Comparison of ENCODE assay signal across 9 cellular contexts in the genomic region with DNA sequence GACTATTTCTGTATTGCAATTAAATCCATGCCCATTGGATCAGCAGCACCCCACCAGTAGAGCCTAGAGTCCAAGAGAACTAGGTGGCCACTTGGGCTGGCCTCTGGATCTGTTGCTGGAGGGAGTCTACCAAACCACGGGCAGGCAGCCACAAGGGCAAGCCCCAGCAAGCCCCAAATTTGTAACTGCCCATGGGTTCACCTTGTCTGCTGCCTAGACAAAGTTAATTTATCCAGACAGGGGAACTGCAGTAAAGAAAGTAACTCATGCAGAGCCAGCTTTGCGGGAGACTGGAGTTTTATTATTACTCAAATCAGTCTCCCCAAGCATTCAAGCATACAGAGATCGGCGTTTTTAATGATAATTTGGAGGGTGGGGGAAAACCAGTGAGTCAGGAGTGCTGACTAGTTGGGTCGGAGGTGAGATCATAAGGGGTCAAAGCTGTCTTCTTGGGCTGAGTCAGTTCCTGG.
A peak's percentile ranks its signal among the peaks of the same experiment; 100 is the strongest.
DNase-seq lines count a peak whose midpoint lies in the region; ATAC-seq and TF ChIP-seq lines count a peak whose summit lies in the region.
"Had no signal": no experiment of that assay in that cellular context is flagged by ENCODE, and none has a peak within 500 bp of the region (broad histone marks: within the 10 kb centered on the region; RNA-seq: fewer than 3 reads in every experiment).

No MANE protein-coding gene starts in this region.

- H3K4me3 ChIP-seq in GM06990 (replicated peaks; ENCODE audit: low read depth, low read length) (peak overlapping the region; percentile 79), lower lobe of right lung (no peak overlapping the region)

- peaks cover 2% of the 10 kb centered on the region for H3K36me3 Mint-ChIP-seq in activated naive CD8-positive, alpha-beta T cell treated with anti-CD3 and anti-CD28 coated beads for 36 hours

- no peaks in the 10 kb centered on the region for H3K27me3 Mint-ChIP-seq in activated naive CD8-positive, alpha-beta T cell treated with anti-CD3 and anti-CD28 coated beads for 36 hours

- peaks cover 7% of the 10 kb centered on the region for H3K9me3 ChIP-seq in lower lobe of right lung

- peak overlapping the region; percentile 38 for H3K27ac Mint-ChIP-seq in activated naive CD8-positive, alpha-beta T cell treated with anti-CD3 and anti-CD28 coated beads for 36 hours

- H3K9me3 Mint-ChIP-seq in activated naive CD8-positive, alpha-beta T cell treated with anti-CD3 and anti-CD28 coated beads for 36 hours = peaks cover 2% of the 10 kb centered on the region

- no peaks in the 10 kb centered on the region for H3K4me1 ChIP-seq in lower lobe of right lung

- TF ChIP-seq CTCF in GM06990 (IDR thresholded peaks at IDR 0.05; ENCODE audit: insufficient read depth, low read length, poor library complexity, severe bottlenecking) = no peak
- TF ChIP-seq CTCF in lower lobe of right lung (IDR thresholded peaks at IDR 0.05) = no peak

- ATAC-seq in GM19438 (IDR thresholded peaks at IDR 0.05; ENCODE audit: low read depth, unreplicated experiment) = peak; percentile 69
- peak; percentile 62 for ATAC-seq in HG03280 (IDR thresholded peaks at IDR 0.05; ENCODE audit: unreplicated experiment)
- ATAC-seq in lower lobe of right lung = no peak

- H3K27me3 ChIP-seq in GM06990 (replicated peaks; ENCODE audit: control insufficient read depth, insufficient read depth, low read length) = no peaks in the 10 kb centered on the region
- H3K27me3 ChIP-seq in lower lobe of right lung (ENCODE audit: low read depth) = no peaks in the 10 kb centered on the region

- no peak overlapping the region for H3K4me3 Mint-ChIP-seq in activated naive CD8-positive, alpha-beta T cell treated with anti-CD3 and anti-CD28 coated beads for 36 hours

- DNase-seq in GM06990 (ENCODE audit: extremely low read depth, insufficient read length) = peak; percentile 81
- DNase-seq in activated naive CD8-positive, alpha-beta T cell treated with anti-CD3 and anti-CD28 coated beads for 36 hours = peak; percentile 34
- DNase-seq in NCI-H526 treated with DMSO at 0.1 percent for 48 hours (lab: John Stamatoyannopoulos, UW) = no peak
- no peak for DNase-seq in UCSD-AML1 (lab: John Stamatoyannopoulos, UW; ENCODE audit: unreplicated experiment)
- no peak for DNase-seq in lower lobe of right lung
- DNase-seq in KG1 (lab: John Stamatoyannopoulos, UW) = no peak
- DNase-seq: SHP77 had no signal

- no peak overlapping the region for H3K27ac ChIP-seq in lower lobe of right lung

- intact Hi-C loops in lower lobe of right lung (cut with DNase I) = no loop called here

- H3K4me1 Mint-ChIP-seq in activated naive CD8-positive, alpha-beta T cell treated with anti-CD3 and anti-CD28 coated beads for 36 hours = peaks cover 17% of the 10 kb centered on the region

- H3K36me3 ChIP-seq in GM06990 (ENCODE audit: control insufficient read depth, insufficient read depth, low read length) (peaks cover 3% of the 10 kb centered on the region), lower lobe of right lung (no peaks in the 10 kb centered on the region)

Comparison
In these comparisons a context has a peak if more than half of its experiments do, and no peak if none do; other contexts are left out.
1. DNase-seq: peak in GM06990 (single experiment) and activated naive CD8-positive, alpha-beta T cell treated with anti-CD3 and anti-CD28 coated beads for 36 hours (single experiment); none in NCI-H526 treated with DMSO at 0.1 percent for 48 hours (single experiment), UCSD-AML1 (single experiment), lower lobe of right lung (single experiment) and KG1 (single experiment).
2. ATAC-seq: peak in GM19438 (single experiment) and HG03280 (single experiment); none in lower lobe of right lung (0 of 2).